In genomic region chr9:77433675-77434445, GRCh38 we compare ENCODE assay signal across 9 cellular contexts.
DNase-seq lines count a peak whose midpoint lies in the region; ATAC-seq and TF ChIP-seq lines count a peak whose summit lies in the region.
"Had no signal": no experiment of that assay in that cellular context is flagged by ENCODE, and none has a peak within 500 bp of the region (broad histone marks: within the 10 kb centered on the region; RNA-seq: fewer than 3 reads in every experiment).

No MANE protein-coding gene starts in this region.

- H3K36me3 Mint-ChIP-seq in CD8-positive, alpha-beta memory T cell, result peaks cover 0 to 2% (median 0%) of the 10 kb centered on the region in 3 donors
- H3K36me3 Mint-ChIP-seq in activated T-helper 1 cell treated with anti-CD3 and anti-CD28 coated beads, Interleukin-12 subunit alpha, Interleukin-12 subunit beta, Interleukin-2, Interleukin-4 antibody, amounts not matched to agents 30 ng/mL and 10 ng/mL and 1 ng/mL, durations not matched to agents 14 hours and 24 hours and 36 hours (ENCODE audit: low read depth), result no peaks in the 10 kb centered on the region

- intact Hi-C loops in activated T-helper 1 cell treated with anti-CD3 and anti-CD28 coated beads, Interleukin-12 subunit alpha, Interleukin-12 subunit beta, Interleukin-2, Interleukin-4 antibody, amounts not matched to agents 30 ng/mL and 10 ng/mL and 1 ng/mL, durations not matched to agents 14 hours and 24 hours and 36 hours (cut with micrococcal nuclease), result loop anchor here (1.0 to 2.0 kb wide), 6 partner anchors 23 to 687 kb away; no protein-coding TSS in a partner anchor
- intact Hi-C loops in vagina (cut with DNase I), result loop anchor here (5.0 to 10.0 kb wide), 2 partner anchors 318 to 601 kb away; partner anchors contain the start of gene GNAQ

- DNase-seq in CD8-positive, alpha-beta memory T cell, result peak in 3 of 5 donors; percentile 9 to 35 (median 11)
- peak; percentile 73 for DNase-seq in NCI-H82 (lab: John Stamatoyannopoulos, UW)
- peak; percentile 15 for DNase-seq in activated T-helper 1 cell treated with anti-CD3 and anti-CD28 coated beads, Interleukin-12 subunit alpha, Interleukin-12 subunit beta, Interleukin-2, Interleukin-4 antibody, amounts not matched to agents 30 ng/mL and 10 ng/mL and 1 ng/mL, durations not matched to agents 14 hours and 24 hours and 36 hours (ENCODE audit: low spot score)
- DNase-seq in foreskin melanocyte, result peak; percentile 48
- DNase-seq in omental fat pad (ENCODE audit: low spot score), result no peak
- DNase-seq in vagina (ENCODE audit: extremely low spot score in 2 of 2), result no peak
- DNase-seq: activated B cell treated with CpG ODN at 0.5 μM for 24 hours had no signal

- no peaks in the 10 kb centered on the region for H3K9me3 ChIP-seq in CD8-positive, alpha-beta memory T cell (ENCODE audit: low read length)
- H3K9me3 ChIP-seq in vagina, result no peaks in the 10 kb centered on the region

- ATAC-seq in GM19043 (IDR thresholded peaks at IDR 0.05; ENCODE audit: low read depth, unreplicated experiment) (peak; percentile 87), HG03378 (IDR thresholded peaks at IDR 0.05; ENCODE audit: unreplicated experiment) (peak; percentile 65), omental fat pad (ENCODE audit: low FRiP score) (peak; percentile 61)

- H3K9me3 Mint-ChIP-seq in CD8-positive, alpha-beta memory T cell, result no peaks in the 10 kb centered on the region
- H3K9me3 Mint-ChIP-seq in activated T-helper 1 cell treated with anti-CD3 and anti-CD28 coated beads, Interleukin-12 subunit alpha, Interleukin-12 subunit beta, Interleukin-2, Interleukin-4 antibody, amounts not matched to agents 30 ng/mL and 10 ng/mL and 1 ng/mL, durations not matched to agents 14 hours and 24 hours and 36 hours, result no peaks in the 10 kb centered on the region
- H3K9me3 Mint-ChIP-seq: activated B cell treated with CpG ODN at 0.5 μM for 24 hours had no signal

- no peaks in the 10 kb centered on the region for H3K4me1 ChIP-seq in CD8-positive, alpha-beta memory T cell (ENCODE audit: insufficient read depth, low read length)
- peaks cover 7% of the 10 kb centered on the region for H3K4me1 ChIP-seq in vagina

- H3K27me3 Mint-ChIP-seq in CD8-positive, alpha-beta memory T cell, result peaks cover 5 to 8% of the 10 kb centered on the region in 2 donors
- peaks cover 3% of the 10 kb centered on the region for H3K27me3 Mint-ChIP-seq in activated T-helper 1 cell treated with anti-CD3 and anti-CD28 coated beads, Interleukin-12 subunit alpha, Interleukin-12 subunit beta, Interleukin-2, Interleukin-4 antibody, amounts not matched to agents 30 ng/mL and 10 ng/mL and 1 ng/mL, durations not matched to agents 14 hours and 24 hours and 36 hours (ENCODE audit: insufficient read depth)
- H3K27me3 Mint-ChIP-seq: activated B cell treated with CpG ODN at 0.5 μM for 24 hours had no signal

- no peak overlapping the region for H3K4me3 ChIP-seq in CD8-positive, alpha-beta memory T cell (ENCODE audit: low read length)
- no peak overlapping the region for H3K4me3 ChIP-seq in vagina

- no peaks in the 10 kb centered on the region for H3K36me3 ChIP-seq in CD8-positive, alpha-beta memory T cell (ENCODE audit: insufficient read depth, low read length)
- no peaks in the 10 kb centered on the region for H3K36me3 ChIP-seq in vagina

- peaks cover 3 to 5% (median 4%) of the 10 kb centered on the region in 3 donors for H3K4me1 Mint-ChIP-seq in CD8-positive, alpha-beta memory T cell
- H3K4me1 Mint-ChIP-seq in activated T-helper 1 cell treated with anti-CD3 and anti-CD28 coated beads, Interleukin-12 subunit alpha, Interleukin-12 subunit beta, Interleukin-2, Interleukin-4 antibody, amounts not matched to agents 30 ng/mL and 10 ng/mL and 1 ng/mL, durations not matched to agents 14 hours and 24 hours and 36 hours (ENCODE audit: low read depth), result peaks cover 5% of the 10 kb centered on the region
- H3K4me1 Mint-ChIP-seq: activated B cell treated with CpG ODN at 0.5 μM for 24 hours had no signal

- H3K27ac ChIP-seq in CD8-positive, alpha-beta memory T cell (ENCODE audit: low read depth, low read length), result no peak overlapping the region
- H3K27ac ChIP-seq in vagina, result no peak overlapping the region

- TF ChIP-seq CTCF in omental fat pad (IDR thresholded peaks at IDR 0.05), result peak in 1 of 3 donors; percentile 79
- peak; percentile 71 to 85 (median 81) for TF ChIP-seq CTCF in vagina (IDR thresholded peaks at IDR 0.05)

- peak overlapping the region in 1 of 8 donors; percentile 88 for H3K27ac Mint-ChIP-seq in CD8-positive, alpha-beta memory T cell
- H3K27ac Mint-ChIP-seq in activated T-helper 1 cell treated with anti-CD3 and anti-CD28 coated beads, Interleukin-12 subunit alpha, Interleukin-12 subunit beta, Interleukin-2, Interleukin-4 antibody, amounts not matched to agents 30 ng/mL and 10 ng/mL and 1 ng/mL, durations not matched to agents 14 hours and 24 hours and 36 hours, result no peak overlapping the region
- H3K27ac Mint-ChIP-seq: activated B cell treated with CpG ODN at 0.5 μM for 24 hours had no signal

- CTCF ChIA-PET in CD8-positive, alpha-beta memory T cell (lab: Charles Lee), result interaction anchor here (0.7 to 2.3 kb wide), 7 partner anchors 9 to 29 kb away, joined by 3 to 11 read pairs (median 4); no protein-coding TSS in a partner anchor

- H3K4me3 Mint-ChIP-seq in CD8-positive, alpha-beta memory T cell, result peak overlapping the region in 1 of 7 donors; percentile 80
- no peak overlapping the region for H3K4me3 Mint-ChIP-seq in activated T-helper 1 cell treated with anti-CD3 and anti-CD28 coated beads, Interleukin-12 subunit alpha, Interleukin-12 subunit beta, Interleukin-2, Interleukin-4 antibody, amounts not matched to agents 30 ng/mL and 10 ng/mL and 1 ng/mL, durations not matched to agents 14 hours and 24 hours and 36 hours
- H3K4me3 Mint-ChIP-seq: activated B cell treated with CpG ODN at 0.5 μM for 24 hours had no signal

- POLR2A ChIA-PET in CD8-positive, alpha-beta memory T cell (lab: Charles Lee), result no interaction called here

- H3K27me3 ChIP-seq in CD8-positive, alpha-beta memory T cell (ENCODE audit: insufficient read depth, low read length, poor library complexity, severe bottlenecking), result no peaks in the 10 kb centered on the region
- no peaks in the 10 kb centered on the region for H3K27me3 ChIP-seq in vagina

- TF ChIP-seq POLR2A in vagina (IDR thresholded peaks at IDR 0.05), result no peak

Comparison
In these comparisons a context has a peak if more than half of its experiments do, and no peak if none do; other contexts are left out.
1. DNase-seq: peak in CD8-positive, alpha-beta memory T cell (3 of 5), NCI-H82 (single experiment), activated T-helper 1 cell treated with anti-CD3 and anti-CD28 coated beads, Interleukin-12 subunit alpha, Interleukin-12 subunit beta, Interleukin-2, Interleukin-4 antibody, amounts not matched to agents 30 ng/mL and 10 ng/mL and 1 ng/mL, durations not matched to agents 14 hours and 24 hours and 36 hours (single experiment) and foreskin melanocyte (single experiment); none in omental fat pad (single experiment) and vagina (0 of 2).
2. Peak in every context shown above with its lines, with median percentiles within 50 percentile points of each other: ATAC-seq.